ENCODE assay signal across 9 cellular contexts in genomic region chr7:101165958-101166602, GRCh38. TPM values are rescaled to one million over a fixed set of nuclear protein-coding genes. Genes with fewer than 3 reads are reported as not detected.
DNase-seq lines count a peak whose midpoint lies in the region; ATAC-seq and TF ChIP-seq lines count a peak whose summit lies in the region.
"Had no signal": no experiment of that assay in that cellular context is flagged by ENCODE, and none has a peak within 500 bp of the region (broad histone marks: within the 10 kb centered on the region; RNA-seq: fewer than 3 reads in every experiment).

No MANE protein-coding gene starts in this region.

- H3K4me1 ChIP-seq in HEK293 (ENCODE audit: control insufficient read depth, insufficient read depth, low read length): peaks cover 18% of the 10 kb centered on the region

- POLR2A ChIA-PET in HEK293 (lab: Yijun Ruan, JAX): interaction anchor here (1.0 to 1.2 kb wide), 4 partner anchors 40 to 460 kb away, joined by 3 to 6 read pairs (median 3); partner anchors contain the start of genes POP7, SERPINE1 and ZNHIT1
- POLR2A ChIA-PET in activated naive CD8-positive, alpha-beta T cell treated with anti-CD3 and anti-CD28 coated beads, Interleukin-2, amount 10 ng/mL, durations not matched to agents 7 days and 5 days (lab: Charles Lee): interaction anchor here (0.6 to 2.4 kb wide), 6 partner anchors 8 to 1268 kb away, joined by 3 to 8 read pairs (median 4); partner anchors contain the start of genes SRRT, TRIM56 and UFSP1

- no peak for ATAC-seq in activated naive CD8-positive, alpha-beta T cell treated with anti-CD3 and anti-CD28 coated beads, Interleukin-2, amount 10 ng/mL, durations not matched to agents 7 days and 5 days (ENCODE audit: low read depth)
- ATAC-seq in memory B cell (ENCODE audit: low read depth) (no peak), GM18858 (IDR thresholded peaks at IDR 0.05; ENCODE audit: unreplicated experiment) (no peak), HG02884 (IDR thresholded peaks at IDR 0.05; ENCODE audit: unreplicated experiment) (no peak), HG03565 (IDR thresholded peaks at IDR 0.05; ENCODE audit: unreplicated experiment) (no peak), sciatic nerve (no peak)

- H3K4me3 Mint-ChIP-seq in activated naive CD8-positive, alpha-beta T cell treated with anti-CD3 and anti-CD28 coated beads, Interleukin-2, amount 10 ng/mL, durations not matched to agents 7 days and 5 days: peak overlapping the region; percentile 87
- peak overlapping the region; percentile 85 for H3K4me3 Mint-ChIP-seq in memory B cell

- H3K4me1 Mint-ChIP-seq in activated naive CD8-positive, alpha-beta T cell treated with anti-CD3 and anti-CD28 coated beads, Interleukin-2, amount 10 ng/mL, durations not matched to agents 7 days and 5 days: peaks cover 38% of the 10 kb centered on the region
- H3K4me1 Mint-ChIP-seq in memory B cell: peaks cover 29% of the 10 kb centered on the region

- intact Hi-C loops in sciatic nerve (cut with DNase I): no loop called here

- peaks cover 4% of the 10 kb centered on the region for H3K36me3 Mint-ChIP-seq in activated naive CD8-positive, alpha-beta T cell treated with anti-CD3 and anti-CD28 coated beads, Interleukin-2, amount 10 ng/mL, durations not matched to agents 7 days and 5 days
- peaks cover 3% of the 10 kb centered on the region for H3K36me3 Mint-ChIP-seq in memory B cell

- no peaks in the 10 kb centered on the region for H3K9me3 ChIP-seq in HEK293 (ENCODE audit: control insufficient read depth, insufficient read depth, low read depth, low read length)

- DNase-seq in AG10803 (ENCODE audit: low read depth): no peak
- no peak for DNase-seq in activated naive CD8-positive, alpha-beta T cell treated with anti-CD3 and anti-CD28 coated beads, Interleukin-2, amount 10 ng/mL, durations not matched to agents 7 days and 5 days
- no peak for DNase-seq in memory B cell (ENCODE audit: low spot score in 2 of 2)
- no peak for DNase-seq in sciatic nerve (ENCODE audit: low spot score)

- no peaks in the 10 kb centered on the region for H3K9me3 Mint-ChIP-seq in activated naive CD8-positive, alpha-beta T cell treated with anti-CD3 and anti-CD28 coated beads, Interleukin-2, amount 10 ng/mL, durations not matched to agents 7 days and 5 days
- peaks cover 2% of the 10 kb centered on the region for H3K9me3 Mint-ChIP-seq in memory B cell

- no peak overlapping the region for H3K27ac ChIP-seq in HEK293 (ENCODE audit: extremely low read depth, low read depth, low read length)

- H3K27me3 Mint-ChIP-seq in activated naive CD8-positive, alpha-beta T cell treated with anti-CD3 and anti-CD28 coated beads, Interleukin-2, amount 10 ng/mL, durations not matched to agents 7 days and 5 days: peaks cover 72% of the 10 kb centered on the region
- peaks cover 42% of the 10 kb centered on the region for H3K27me3 Mint-ChIP-seq in memory B cell

- no peaks in the 10 kb centered on the region for H3K36me3 ChIP-seq in HEK293 (ENCODE audit: control insufficient read depth in 2 of 2, insufficient read depth in 1 of 2, low read length in 2 of 2)

- CTCF ChIA-PET in HEK293 (lab: Yijun Ruan, JAX): interaction anchor here (0.6 to 2.4 kb wide), 6 partner anchors 8 to 26 kb away, joined by 3 to 14 read pairs (median 5); no protein-coding TSS in a partner anchor

- H3K4me3 ChIP-seq in AG10803 (ENCODE audit: low read length) (peak overlapping the region; percentile 40), HEK293 (ENCODE audit: low read depth, low read length) (peak overlapping the region; percentile 15)

- H3K27ac Mint-ChIP-seq in activated naive CD8-positive, alpha-beta T cell treated with anti-CD3 and anti-CD28 coated beads, Interleukin-2, amount 10 ng/mL, durations not matched to agents 7 days and 5 days: no peak overlapping the region
- H3K27ac Mint-ChIP-seq in memory B cell: peak overlapping the region; percentile 91

- TF ChIP-seq CTCF in AG10803 (conservative IDR thresholded peaks at IDR 0.05; ENCODE audit: low read length) (no peak), HEK293 (tag by site-specific recombination; IDR thresholded peaks at IDR 0.05) (no peak)

TF ChIP-seq in HEK293, 187 proteins besides CTCF, POLR2A, EP300 and RAD21 (continues in another document):
- TF ChIP-seq ZNF488 (tag by site-specific recombination; IDR thresholded peaks at IDR 0.05): no peak
- no peak for TF ChIP-seq ZNF518A (tag by site-specific recombination; conservative IDR thresholded peaks at IDR 0.05; ENCODE audit: low read depth)
- TF ChIP-seq KLF7 (tag by site-specific recombination; IDR thresholded peaks at IDR 0.05; ENCODE audit: borderline replicate concordance): no peak
- no peak for TF ChIP-seq ZNF132 (tag by site-specific recombination; IDR thresholded peaks at IDR 0.05; ENCODE audit: borderline replicate concordance)
- no peak for TF ChIP-seq ZNF354C (tag by site-specific recombination; IDR thresholded peaks at IDR 0.05; ENCODE audit: borderline replicate concordance, low read depth)
- no peak for TF ChIP-seq MEIS1 (CRISPR knock-in tag; IDR thresholded peaks at IDR 0.05; ENCODE audit: borderline replicate concordance)
- TF ChIP-seq ZNF549 (tag by site-specific recombination; IDR thresholded peaks at IDR 0.05): no peak
- no peak for TF ChIP-seq ZNF571 (tag by site-specific recombination; IDR thresholded peaks at IDR 0.05)
- no peak for TF ChIP-seq ZNF449 (tag by site-specific recombination; IDR thresholded peaks at IDR 0.05)

RNA-seq across cellular contexts. Expression of gene VGF, which starts 0.7 kb away (rescaled TPM):
- under 1 TPM; 0.14 to 0.17 TPM for total RNA-seq in activated naive CD8-positive, alpha-beta T cell treated with anti-CD3 and anti-CD28 coated beads, Interleukin-2, amount 10 ng/mL, durations not matched to agents 7 days and 5 days
- total RNA-seq in sciatic nerve: not detected

RNA-seq across cellular contexts. Expression of gene AP1S1, which starts 11.8 kb away (rescaled TPM):
- total RNA-seq in activated naive CD8-positive, alpha-beta T cell treated with anti-CD3 and anti-CD28 coated beads, Interleukin-2, amount 10 ng/mL, durations not matched to agents 7 days and 5 days: 10 to 100 TPM; 34.1 to 44.0 TPM
- total RNA-seq in sciatic nerve: 22.1 TPM

RNA-seq across cellular contexts. Expression of gene NAT16, which starts 14.0 kb away (rescaled TPM):
- not detected for total RNA-seq in activated naive CD8-positive, alpha-beta T cell treated with anti-CD3 and anti-CD28 coated beads, Interleukin-2, amount 10 ng/mL, durations not matched to agents 7 days and 5 days
- not detected for total RNA-seq in sciatic nerve
- total RNA-seq: kidney had no signal

RNA-seq across cellular contexts. Expression of gene MOGAT3, which starts 34.8 kb away (rescaled TPM):
- total RNA-seq in activated naive CD8-positive, alpha-beta T cell treated with anti-CD3 and anti-CD28 coated beads, Interleukin-2, amount 10 ng/mL, durations not matched to agents 7 days and 5 days: not detected
- not detected for total RNA-seq in sciatic nerve

RNA-seq across cellular contexts. Expression of gene SERPINE1, which starts 39.2 kb away (rescaled TPM):
- total RNA-seq in activated naive CD8-positive, alpha-beta T cell treated with anti-CD3 and anti-CD28 coated beads, Interleukin-2, amount 10 ng/mL, durations not matched to agents 7 days and 5 days: under 1 TPM; 0.44 to 0.51 TPM
- total RNA-seq in sciatic nerve: 7.0 TPM
